ENCODE assay signal across 19 cellular contexts in the genomic region with DNA sequence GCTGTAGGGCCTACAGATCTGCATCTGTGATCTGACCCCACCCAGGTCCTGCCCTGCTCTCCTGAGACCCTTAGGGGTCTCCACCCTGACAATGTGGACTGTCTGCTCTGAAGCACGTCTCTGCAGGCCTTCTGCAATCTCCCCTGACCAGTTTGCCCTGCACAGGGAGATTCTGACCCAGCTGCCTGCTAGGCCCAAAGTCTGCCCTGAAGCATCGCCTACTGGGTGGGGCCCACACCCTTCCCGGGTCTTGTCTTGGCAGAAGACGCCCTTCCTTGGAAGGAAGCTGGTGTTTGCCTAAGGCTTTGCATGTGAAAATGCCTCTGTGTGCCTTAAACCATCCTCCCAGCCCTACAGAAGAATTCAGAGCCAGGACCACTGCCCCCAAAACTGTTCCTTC.
"Had no signal": no experiment of that assay in that cellular context is flagged by ENCODE, and none has a peak within 500 bp of the region (broad histone marks: within the 10 kb centered on the region; RNA-seq: fewer than 3 reads in every experiment).

No MANE protein-coding gene starts in this region.

- H3K27ac ChIP-seq: body of pancreas, left ventricle myocardium inferior, parathyroid adenoma, right lobe of liver had no signal

- H3K9me3 ChIP-seq: body of pancreas, esophagus squamous epithelium, right lobe of liver had no signal

- DNase-seq: activated CD4-positive, alpha-beta memory T cell treated with anti-CD3 and anti-CD28 coated beads for 36 hours; activated CD4-positive, alpha-beta T cell treated with anti-CD3 and anti-CD28 coated beads for 48 hours; activated effector memory CD4-positive, alpha-beta T cell treated with anti-CD3 and anti-CD28 coated beads, Interleukin-2, amount 50 U/mL, for 16 hours; activated naive CD4-positive, alpha-beta T cell treated with anti-CD3 and anti-CD28 coated beads, Interleukin-2, amount 10 ng/mL, durations not matched to agents 7 days and 5 days; activated T-cell treated with anti-CD3 and anti-CD28 coated beads, Interleukin-2, amount 50 U/mL, for 72 hours; amygdala; body of pancreas; caudate nucleus; effector memory CD4-positive, alpha-beta T cell; esophagus squamous epithelium; left ventricle myocardium inferior; midbrain; right lobe of liver; stimulated activated CD4-positive, alpha-beta T cell treated with anti-CD3 and anti-CD28 coated beads, Interleukin-2, amount 100 ng/mL, for 24 hours; T1000 had no signal

- H3K36me3 ChIP-seq: esophagus squamous epithelium, left ventricle myocardium inferior, right lobe of liver had no signal

- H3K9ac ChIP-seq: parathyroid adenoma had no signal

- H3K27me3 ChIP-seq: body of pancreas, esophagus squamous epithelium, right lobe of liver had no signal

- H3K4me1 ChIP-seq: body of pancreas, right lobe of liver had no signal

- ATAC-seq: activated T-cell treated with anti-CD3 and anti-CD28 coated beads, Interleukin-2, amount 50 U/mL, for 72 hours; body of pancreas; natural killer cell treated with Interleukin-12 subunit alpha and Interleukin-12 subunit beta and Interleukin-15 and Interleukin-18, amount 100 ng/mL, for 72 hours; right lobe of liver; stimulated activated effector memory CD8-positive, alpha-beta T cell treated with anti-CD3 and anti-CD28 coated beads, Interleukin-12 subunit alpha, Interleukin-12 subunit beta, amount 100 ng/mL, for 72 hours had no signal

- H2AFZ ChIP-seq: parathyroid adenoma had no signal

- H3K4me3 ChIP-seq: body of pancreas, esophagus squamous epithelium, left ventricle myocardium inferior, right lobe of liver, skin epidermis had no signal
